In genomic region chr15:42785569-42785968, GRCh38 we compare ENCODE assay signal across 2 cellular contexts.
TF ChIP-seq lines count a peak whose summit lies in the region.

No MANE protein-coding gene starts in this region.

TF ChIP-seq in HepG2, 621 proteins besides CTCF, POLR2A, EP300 and RAD21:
- peak; percentile 64 for TF ChIP-seq MAFF (IDR thresholded peaks at IDR 0.05; ENCODE audit: low read depth, low read length)
- TF ChIP-seq ZNF274 (CRISPR knock-in tag; IDR thresholded peaks at IDR 0.05) = no peak
- no peak for TF ChIP-seq REL (CRISPR knock-in tag; conservative IDR thresholded peaks at IDR 0.05)
- peak; percentile 67 to 73 for TF ChIP-seq MAFK (conservative IDR thresholded peaks at IDR 0.05 in 1 of 2, IDR thresholded peaks at IDR 0.05 in 1 of 2; ENCODE audit: low read length in 2 of 2)
TF ChIP-seq in HepG2: peak in this region for 2.

TF ChIP-seq in K562, 482 proteins besides CTCF, POLR2A, EP300 and RAD21:
- TF ChIP-seq MAFF (IDR thresholded peaks at IDR 0.05; ENCODE audit: low read length) = peak; percentile 52
- TF ChIP-seq C11orf30 (IDR thresholded peaks at IDR 0.05; ENCODE audit: low read depth) = peak; percentile 63; the same call in 1 of the 2 replicates
- TF ChIP-seq PPARD (CRISPR knock-in tag; IDR thresholded peaks at IDR 0.05) = no peak
- no peak for TF ChIP-seq LCOR (CRISPR knock-in tag; IDR thresholded peaks at IDR 0.05)
- peak; percentile 88 for TF ChIP-seq ZNF316 (IDR thresholded peaks at IDR 0.05)
- peak; percentile 46 for TF ChIP-seq MAFG (tag; conservative IDR thresholded peaks at IDR 0.05)
- TF ChIP-seq MAFK (IDR thresholded peaks at IDR 0.05; ENCODE audit: low read length) = peak; percentile 23; the same call in 1 of the 2 replicates
